17 cellular contexts compared by ENCODE assay signal in genomic region chr14:34237677-34238076, GRCh38.
DNase-seq lines count a peak whose midpoint lies in the region; TF ChIP-seq lines count a peak whose summit lies in the region.
"Had no signal": no experiment of that assay in that cellular context is flagged by ENCODE, and none has a peak within 500 bp of the region (broad histone marks: within the 10 kb centered on the region; RNA-seq: fewer than 3 reads in every experiment).

No MANE protein-coding gene starts in this region.

- dilution Hi-C loops in mammary epithelial cell (cut with HindIII; ENCODE audit: low sequenced_read_pairs): no loop called here

- no peak overlapping the region for H3K4me2 ChIP-seq in mammary epithelial cell (ENCODE audit: insufficient read depth, low read depth, low read length)
- H3K4me2 ChIP-seq: BLaER1, GM23338 had no signal

- H3K27me3 ChIP-seq in mammary epithelial cell (ENCODE audit: insufficient read depth, low read length): no peaks in the 10 kb centered on the region
- no peaks in the 10 kb centered on the region for H3K27me3 ChIP-seq in esophagus muscularis mucosa
- no peaks in the 10 kb centered on the region for H3K27me3 ChIP-seq in CD4-positive, alpha-beta memory T cell (ENCODE audit: insufficient read depth, low read length)
- H3K27me3 ChIP-seq: BLaER1 had no signal

- in situ Hi-C loops in mammary epithelial cell (cut with MboI; ENCODE audit: low sequenced_read_pairs in 2 of 2): loop anchor here in 1 of 2 donors (10.0 kb wide), 1 partner anchor 393 kb away; no protein-coding TSS in a partner anchor
- in situ Hi-C loops in KBM-7 (cut with MboI; ENCODE audit: low pct_unique_long_range_greater_than_20kb, low sequenced_read_pairs): loop anchor here (25.0 kb wide), 1 partner anchor 400 kb away; no protein-coding TSS in a partner anchor

- H3K4me1 Mint-ChIP-seq in MCF 10A (ENCODE audit: insufficient read depth, unreplicated experiment): peaks cover 13% of the 10 kb centered on the region
- H3K4me1 Mint-ChIP-seq in CD4-positive, alpha-beta memory T cell: no peaks in the 10 kb centered on the region
- H3K4me1 Mint-ChIP-seq: CD14-positive monocyte, GM23338 had no signal

- TF ChIP-seq POLR2A in esophagus muscularis mucosa (IDR thresholded peaks at IDR 0.05; ENCODE audit: low read depth): no peak

- H3K36me3 Mint-ChIP-seq in MCF 10A (ENCODE audit: insufficient read depth, unreplicated experiment): no peaks in the 10 kb centered on the region
- no peaks in the 10 kb centered on the region for H3K36me3 Mint-ChIP-seq in CD4-positive, alpha-beta memory T cell
- H3K36me3 Mint-ChIP-seq: CD14-positive monocyte; CD8-positive, alpha-beta T cell had no signal

- H4K20me1 ChIP-seq in mammary epithelial cell (ENCODE audit: insufficient read depth, low read length): no peaks in the 10 kb centered on the region
- H4K20me1 ChIP-seq: BLaER1 had no signal

- no peaks in the 10 kb centered on the region for H3K27me3 Mint-ChIP-seq in MCF 10A (ENCODE audit: insufficient read depth, unreplicated experiment)
- peaks cover 0 to 3% of the 10 kb centered on the region in 2 donors for H3K27me3 Mint-ChIP-seq in CD4-positive, alpha-beta memory T cell

- H3K27ac Mint-ChIP-seq in MCF 10A (ENCODE audit: low read depth, unreplicated experiment): peak overlapping the region; percentile 25
- peak overlapping the region in 1 of 7 donors; percentile 25 for H3K27ac Mint-ChIP-seq in CD4-positive, alpha-beta memory T cell
- H3K27ac Mint-ChIP-seq: CD14-positive monocyte; CD8-positive, alpha-beta T cell; GM23338; HFFc6 had no signal

- H3K27ac ChIP-seq in mammary epithelial cell (ENCODE audit: insufficient read depth, low read depth, low read length) (no peak overlapping the region), esophagus muscularis mucosa (replicated peaks in 1 of 4) (peak overlapping the region in 2 of 4 donors; percentile 83 to 84)
- no peak overlapping the region for H3K27ac ChIP-seq in CD4-positive, alpha-beta memory T cell (ENCODE audit: low read depth, low read length)
- H3K27ac ChIP-seq: BLaER1, HL-60 had no signal

- BruUV-seq in MCF 10A (replicated peaks; lab: Mats Ljungman, UMichigan) (no TSS peak), mammary epithelial cell (replicated peaks; lab: Mats Ljungman, UMichigan) (no TSS peak)

- intact Hi-C loops in MCF 10A (cut with micrococcal nuclease) (no loop called here), mammary epithelial cell (cut with micrococcal nuclease) (no loop called here), esophagus muscularis mucosa (cut with DNase I) (no loop called here), posterior vena cava (cut with DNase I) (no loop called here)
- intact Hi-C loops in CD4-positive, alpha-beta memory T cell (cut with micrococcal nuclease): no loop called here

- no peak overlapping the region for H3K9ac ChIP-seq in mammary epithelial cell (ENCODE audit: insufficient read depth, low read length)
- H3K9ac ChIP-seq: BLaER1 had no signal

- 80% methylated on average over 2 of the region's 2 CpGs for WGBS in mammary epithelial cell (ENCODE audit: low coverage, missing lambda C conversion rate)
- WGBS in esophagus muscularis mucosa: 98% methylated on average over 2 of the region's 2 CpGs

- POLR2A ChIA-PET in MCF 10A (lab: Yijun Ruan, JAX): no interaction called here
- POLR2A ChIA-PET in CD4-positive, alpha-beta memory T cell (lab: Charles Lee; ENCODE audit: partially characterized antibody): no interaction called here

- H3K4me3 ChIP-seq in mammary epithelial cell (replicated peaks in 1 of 3; ENCODE audit: insufficient read depth in 1 of 3, low read depth in 2 of 3, low read length in 3 of 3) (no peak overlapping the region), esophagus muscularis mucosa (no peak overlapping the region)
- H3K4me3 ChIP-seq in CD4-positive, alpha-beta memory T cell (ENCODE audit: low read length in 2 of 2): no peak overlapping the region
- H3K4me3 ChIP-seq: BLaER1, GM23338 had no signal

- no peak for DNase-seq in MCF 10A (ENCODE audit: unreplicated experiment)
- no peak for DNase-seq in mammary epithelial cell
- peak; percentile 4 for DNase-seq in NCI-H69 (lab: John Stamatoyannopoulos, UW)
- DNase-seq in esophagus muscularis mucosa (ENCODE audit: extremely low spot score): peak; percentile 78
- DNase-seq in CD4-positive, alpha-beta memory T cell: no peak
- no peak for DNase-seq in KBM-7
- no peak for DNase-seq in posterior vena cava (ENCODE audit: low spot score)
- DNase-seq: 8988T; CD8-positive, alpha-beta T cell; DMS79 treated with DMSO at 0.1 percent for 48 hours; GF-D8; H7; HFFc6 had no signal

- no peak overlapping the region for H3K4me3 Mint-ChIP-seq in MCF 10A (ENCODE audit: unreplicated experiment)
- H3K4me3 Mint-ChIP-seq in CD4-positive, alpha-beta memory T cell: no peak overlapping the region
- H3K4me3 Mint-ChIP-seq: CD14-positive monocyte; CD8-positive, alpha-beta T cell; GM23338; HFFc6 had no signal

- CTCF ChIA-PET in MCF 10A (lab: Yijun Ruan, JAX) (interaction anchor here (0.7 to 3.4 kb wide), 5 partner anchors 8 to 156 kb away, joined by 3 to 14 read pairs (median 4); no protein-coding TSS in a partner anchor), mammary epithelial cell (lab: Charles Lee; ENCODE audit: low non-redundant PET) (no interaction called here)
- CTCF ChIA-PET in CD4-positive, alpha-beta memory T cell (lab: Charles Lee; ENCODE audit: partially characterized antibody): interaction anchor here (0.6 to 1.6 kb wide), 2 partner anchors 9 to 397 kb away, joined by 3 to 5 read pairs; no protein-coding TSS in a partner anchor

- no peak for TF ChIP-seq EP300 in esophagus muscularis mucosa (IDR thresholded peaks at IDR 0.05)

- H3K4me1 ChIP-seq in mammary epithelial cell (ENCODE audit: insufficient read depth, low read length) (peaks cover 8% of the 10 kb centered on the region), esophagus muscularis mucosa (peaks cover 26 to 68% (median 66%) of the 10 kb centered on the region in 4 donors)
- H3K4me1 ChIP-seq in CD4-positive, alpha-beta memory T cell (ENCODE audit: insufficient read depth, low read length): no peaks in the 10 kb centered on the region
- H3K4me1 ChIP-seq: BLaER1 had no signal

- H3K9me3 Mint-ChIP-seq in MCF 10A (ENCODE audit: unreplicated experiment): no peaks in the 10 kb centered on the region
- H3K9me3 Mint-ChIP-seq in CD4-positive, alpha-beta memory T cell: peaks cover 0 to 3% (median 0%) of the 10 kb centered on the region in 8 donors
- H3K9me3 Mint-ChIP-seq: CD8-positive, alpha-beta T cell; GM23338; HFFc6 had no signal

- no peaks in the 10 kb centered on the region for H3K79me2 ChIP-seq in mammary epithelial cell (ENCODE audit: insufficient read depth, low read length)

- no peak overlapping the region for H2AFZ ChIP-seq in mammary epithelial cell (ENCODE audit: low read depth, low read length)
- H2AFZ ChIP-seq: GM23338 had no signal

- H3K36me3 ChIP-seq in mammary epithelial cell (ENCODE audit: insufficient read depth, low read length) (no peaks in the 10 kb centered on the region), esophagus muscularis mucosa (no peaks in the 10 kb centered on the region)
- no peaks in the 10 kb centered on the region for H3K36me3 ChIP-seq in CD4-positive, alpha-beta memory T cell (ENCODE audit: insufficient read depth, low read length)
- H3K36me3 ChIP-seq: BLaER1 had no signal

- no peak for TF ChIP-seq CTCF in MCF 10A (IDR thresholded peaks at IDR 0.05; ENCODE audit: unreplicated experiment)
- no peak for TF ChIP-seq CTCF in mammary epithelial cell (conservative IDR thresholded peaks at IDR 0.05 in 1 of 2, IDR thresholded peaks at IDR 0.05 in 1 of 2; ENCODE audit: extremely low read depth in 1 of 2, insufficient read depth in 1 of 2, low read depth in 1 of 2, low read length in 2 of 2)
- no peak for TF ChIP-seq CTCF in esophagus muscularis mucosa (IDR thresholded peaks at IDR 0.05)

- H3K9me3 ChIP-seq in mammary epithelial cell (replicated peaks; ENCODE audit: insufficient read depth, low read length): no peaks in the 10 kb centered on the region
- H3K9me3 ChIP-seq in esophagus muscularis mucosa: no peaks in the 10 kb centered on the region
- no peaks in the 10 kb centered on the region for H3K9me3 ChIP-seq in CD4-positive, alpha-beta memory T cell (ENCODE audit: control insufficient read depth in 1 of 2, low read length in 2 of 2)
- H3K9me3 ChIP-seq: BLaER1 had no signal

Comparison
In these comparisons a context has a peak if more than half of its experiments do, and no peak if none do; other contexts are left out.
1. DNase-seq: peak in NCI-H69 (single experiment) and esophagus muscularis mucosa (single experiment); none in MCF 10A (single experiment), mammary epithelial cell (single experiment), CD4-positive, alpha-beta memory T cell (0 of 5), KBM-7 (single experiment) and posterior vena cava (single experiment).